Comparison of ENCODE assay signal across 1 cellular context in genomic region chr16:88507231-88507743, GRCh38.
TF ChIP-seq lines count a peak whose summit lies in the region.

No MANE protein-coding gene starts in this region.

TF ChIP-seq in A549, 52 proteins besides CTCF, POLR2A, EP300 and RAD21 (continued from another document):
- TF ChIP-seq PBX3 (IDR thresholded peaks at IDR 0.05) (no peak), RFX5 (IDR thresholded peaks at IDR 0.05) (no peak), HEYL (CRISPR knock-in tag; IDR thresholded peaks at IDR 0.05) (no peak), CHD4 (IDR thresholded peaks at IDR 0.05; ENCODE audit: borderline replicate concordance) (no peak), RCOR1 (IDR thresholded peaks at IDR 0.05; ENCODE audit: low read depth, low read length) (no peak), TFCP2L1 (CRISPR knock-in tag; IDR thresholded peaks at IDR 0.05) (no peak), POLR2AphosphoS2 (conservative IDR thresholded peaks at IDR 0.05; ENCODE audit: low read length) (no peak), MAZ (IDR thresholded peaks at IDR 0.05; ENCODE audit: borderline replicate concordance, low read depth, low read length) (no peak), REST (IDR thresholded peaks at IDR 0.05) (no peak), KDM1A (IDR thresholded peaks at IDR 0.05; ENCODE audit: low read depth) (no peak), ESRRA (IDR thresholded peaks at IDR 0.05; ENCODE audit: borderline replicate concordance, low read length) (no peak)
